In the genomic region with DNA sequence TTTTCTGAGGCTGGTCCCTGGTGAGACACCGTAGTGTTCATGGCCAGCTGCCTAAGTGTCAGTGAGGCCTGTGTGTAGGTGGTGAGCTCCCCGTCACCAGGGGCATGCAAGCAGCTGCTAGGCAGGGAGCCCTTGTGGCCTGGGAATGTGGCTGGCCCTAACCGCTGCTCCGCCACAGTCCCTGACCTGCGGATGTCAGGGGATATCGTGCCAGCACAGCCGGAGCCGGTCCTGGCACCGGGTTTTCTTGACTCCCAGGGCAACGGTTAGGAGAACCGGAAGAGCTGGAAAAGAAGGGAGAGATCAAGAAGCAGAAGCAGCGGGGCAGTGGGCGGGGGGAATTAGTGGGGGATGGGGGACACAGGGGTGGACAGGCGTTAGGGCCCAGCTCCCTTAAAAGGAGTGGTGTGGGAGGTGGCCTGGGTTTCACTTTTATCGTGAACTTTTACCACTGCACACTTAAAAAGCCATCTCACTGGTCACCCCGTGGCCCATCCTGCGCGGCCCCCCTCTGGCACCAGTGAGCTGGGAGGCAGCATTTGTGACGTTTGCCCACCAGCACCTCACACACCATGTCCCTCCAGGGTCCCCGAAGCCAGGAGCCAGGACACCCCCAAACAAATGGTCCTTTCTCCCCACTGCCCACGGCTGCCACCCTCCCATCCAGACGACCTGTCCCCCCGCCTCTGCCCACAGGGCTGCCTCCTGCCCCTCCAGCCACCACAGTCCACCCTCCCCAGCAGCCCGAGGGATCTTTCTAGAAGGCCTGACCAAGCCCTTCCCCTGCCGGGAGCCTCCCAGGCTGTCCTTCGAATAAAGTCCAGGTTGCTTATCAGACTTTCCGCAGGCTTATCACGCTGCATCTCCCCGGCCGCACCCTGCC, we compare ENCODE assay signal across 1 cellular context.
TF ChIP-seq lines count a peak whose summit lies in the region.

No MANE protein-coding gene starts in this region.

TF ChIP-seq in GM23338, 12 proteins besides CTCF, POLR2A, EP300 and RAD21 (continued from another document):
- TF ChIP-seq, protein P1, sequence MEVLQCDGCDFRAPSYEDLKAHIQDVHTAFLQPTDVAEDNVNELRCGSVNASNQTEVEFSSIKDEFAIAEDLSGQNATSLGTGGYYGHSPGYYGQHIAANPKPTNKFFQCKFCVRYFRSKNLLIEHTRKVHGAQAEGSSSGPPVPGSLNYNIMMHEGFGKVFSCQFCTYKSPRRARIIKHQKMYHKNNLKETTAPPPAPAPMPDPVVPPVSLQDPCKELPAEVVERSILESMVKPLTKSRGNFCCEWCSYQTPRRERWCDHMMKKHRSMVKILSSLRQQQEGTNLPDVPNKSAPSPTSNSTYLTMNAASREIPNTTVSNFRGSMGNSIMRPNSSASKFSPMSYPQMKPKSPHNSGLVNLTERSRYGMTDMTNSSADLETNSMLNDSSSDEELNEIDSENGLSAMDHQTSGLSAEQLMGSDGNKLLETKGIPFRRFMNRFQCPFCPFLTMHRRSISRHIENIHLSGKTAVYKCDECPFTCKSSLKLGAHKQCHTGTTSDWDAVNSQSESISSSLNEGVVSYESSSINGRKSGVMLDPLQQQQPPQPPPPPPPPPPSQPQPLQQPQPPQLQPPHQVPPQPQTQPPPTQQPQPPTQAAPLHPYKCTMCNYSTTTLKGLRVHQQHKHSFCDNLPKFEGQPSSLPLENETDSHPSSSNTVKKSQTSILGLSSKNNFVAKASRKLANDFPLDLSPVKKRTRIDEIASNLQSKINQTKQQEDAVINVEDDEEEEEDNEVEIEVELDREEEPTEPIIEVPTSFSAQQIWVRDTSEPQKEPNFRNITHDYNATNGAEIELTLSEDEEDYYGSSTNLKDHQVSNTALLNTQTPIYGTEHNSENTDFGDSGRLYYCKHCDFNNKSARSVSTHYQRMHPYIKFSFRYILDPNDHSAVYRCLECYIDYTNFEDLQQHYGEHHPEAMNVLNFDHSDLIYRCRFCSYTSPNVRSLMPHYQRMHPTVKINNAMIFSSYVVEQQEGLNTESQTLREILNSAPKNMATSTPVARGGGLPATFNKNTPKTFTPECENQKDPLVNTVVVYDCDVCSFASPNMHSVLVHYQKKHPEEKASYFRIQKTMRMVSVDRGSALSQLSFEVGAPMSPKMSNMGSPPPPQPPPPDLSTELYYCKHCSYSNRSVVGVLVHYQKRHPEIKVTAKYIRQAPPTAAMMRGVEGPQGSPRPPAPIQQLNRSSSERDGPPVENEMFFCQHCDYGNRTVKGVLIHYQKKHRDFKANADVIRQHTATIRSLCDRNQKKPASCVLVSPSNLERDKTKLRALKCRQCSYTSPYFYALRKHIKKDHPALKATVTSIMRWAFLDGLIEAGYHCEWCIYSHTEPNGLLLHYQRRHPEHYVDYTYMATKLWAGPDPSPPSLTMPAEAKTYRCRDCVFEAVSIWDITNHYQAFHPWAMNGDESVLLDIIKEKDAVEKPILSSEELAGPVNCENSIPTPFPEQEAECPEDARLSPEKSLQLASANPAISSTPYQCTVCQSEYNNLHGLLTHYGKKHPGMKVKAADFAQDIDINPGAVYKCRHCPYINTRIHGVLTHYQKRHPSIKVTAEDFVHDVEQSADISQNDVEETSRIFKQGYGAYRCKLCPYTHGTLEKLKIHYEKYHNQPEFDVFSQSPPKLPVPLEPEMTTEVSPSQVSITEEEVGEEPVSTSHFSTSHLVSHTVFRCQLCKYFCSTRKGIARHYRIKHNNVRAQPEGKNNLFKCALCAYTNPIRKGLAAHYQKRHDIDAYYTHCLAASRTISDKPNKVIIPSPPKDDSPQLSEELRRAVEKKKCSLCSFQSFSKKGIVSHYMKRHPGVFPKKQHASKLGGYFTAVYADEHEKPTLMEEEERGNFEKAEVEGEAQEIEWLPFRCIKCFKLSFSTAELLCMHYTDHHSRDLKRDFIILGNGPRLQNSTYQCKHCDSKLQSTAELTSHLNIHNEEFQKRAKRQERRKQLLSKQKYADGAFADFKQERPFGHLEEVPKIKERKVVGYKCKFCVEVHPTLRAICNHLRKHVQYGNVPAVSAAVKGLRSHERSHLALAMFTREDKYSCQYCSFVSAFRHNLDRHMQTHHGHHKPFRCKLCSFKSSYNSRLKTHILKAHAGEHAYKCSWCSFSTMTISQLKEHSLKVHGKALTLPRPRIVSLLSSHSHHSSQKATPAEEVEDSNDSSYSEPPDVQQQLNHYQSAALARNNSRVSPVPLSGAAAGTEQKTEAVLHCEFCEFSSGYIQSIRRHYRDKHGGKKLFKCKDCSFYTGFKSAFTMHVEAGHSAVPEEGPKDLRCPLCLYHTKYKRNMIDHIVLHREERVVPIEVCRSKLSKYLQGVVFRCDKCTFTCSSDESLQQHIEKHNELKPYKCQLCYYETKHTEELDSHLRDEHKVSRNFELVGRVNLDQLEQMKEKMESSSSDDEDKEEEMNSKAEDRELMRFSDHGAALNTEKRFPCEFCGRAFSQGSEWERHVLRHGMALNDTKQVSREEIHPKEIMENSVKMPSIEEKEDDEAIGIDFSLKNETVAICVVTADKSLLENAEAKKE (CRISPR knock-in tag; IDR thresholded peaks at IDR 0.05) = no peak
- TF ChIP-seq ZNF114 (CRISPR knock-in tag; IDR thresholded peaks at IDR 0.05) = no peak
- no peak for TF ChIP-seq EZH2 (IDR thresholded peaks at IDR 0.05; ENCODE audit: low read depth, unreplicated experiment)
- no peak for TF ChIP-seq ZNF331 (CRISPR knock-in tag; IDR thresholded peaks at IDR 0.05; ENCODE audit: low read depth)
- TF ChIP-seq JUNB (IDR thresholded peaks at IDR 0.05; ENCODE audit: unreplicated experiment) = no peak
TF ChIP-seq in GM23338: peak in this region for 0.
